1 cellular context compared by ENCODE assay signal in genomic region chr2:64941751-64942150, GRCh38.
A peak's percentile ranks its signal among the peaks of the same experiment; 100 is the strongest.
TF ChIP-seq lines count a peak whose summit lies in the region.

No MANE protein-coding gene starts in this region.

TF ChIP-seq in GM12878, 131 proteins besides CTCF, POLR2A, EP300 and RAD21 (continued from another document):
- TF ChIP-seq RELB (IDR thresholded peaks at IDR 0.05; ENCODE audit: low read depth) (peak; percentile 45; the same call in 1 of the 2 replicates), ZNF687 (IDR thresholded peaks at IDR 0.05) (peak; percentile 61; the same call in 1 of the 2 replicates), MTA2 (IDR thresholded peaks at IDR 0.05; ENCODE audit: low read depth) (peak; percentile 13; the same call in 1 of the 2 replicates), SMAD5 (IDR thresholded peaks at IDR 0.05; ENCODE audit: low read depth) (no peak)
TF ChIP-seq in GM12878: peak in this region for 9.
